Comparison of ENCODE assay signal across 9 cellular contexts in the genomic region with DNA sequence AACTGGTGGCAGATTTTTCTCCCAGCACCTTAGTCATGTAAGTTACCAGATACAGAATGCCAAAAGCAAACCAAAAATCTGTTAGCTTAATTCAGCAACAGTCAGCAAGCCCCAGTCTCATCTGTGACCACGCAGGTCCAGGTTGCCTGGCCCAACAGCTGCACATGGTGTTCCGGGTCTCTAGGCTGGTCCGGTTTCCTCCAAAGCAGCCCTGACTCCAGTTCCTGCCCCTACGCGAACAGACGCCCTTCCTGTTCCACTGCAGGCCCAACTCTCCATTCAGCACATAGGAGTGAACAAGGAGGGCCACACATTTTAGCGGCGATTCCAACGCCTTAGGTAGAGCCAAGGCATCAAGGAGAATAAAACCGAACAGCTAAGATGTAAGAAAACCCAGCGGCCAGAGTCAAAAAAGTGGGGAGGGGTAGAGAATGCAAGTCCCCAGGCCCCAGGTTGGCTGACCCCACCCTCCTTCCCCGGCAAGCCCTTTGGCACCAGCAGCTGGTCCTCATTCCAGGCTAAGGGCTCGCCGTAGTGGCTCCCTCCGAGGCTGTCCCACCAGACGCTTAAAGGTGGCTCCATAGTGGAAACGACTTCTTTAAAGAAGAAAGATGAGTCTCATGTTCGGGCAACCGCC. TPM values are rescaled to one million over a fixed set of nuclear protein-coding genes. Genes with fewer than 3 reads are reported as not detected.
DNase-seq lines count a peak whose midpoint lies in the region; ATAC-seq and TF ChIP-seq lines count a peak whose summit lies in the region.
"Had no signal": no experiment of that assay in that cellular context is flagged by ENCODE, and none has a peak within 500 bp of the region (broad histone marks: within the 10 kb centered on the region; RNA-seq: fewer than 3 reads in every experiment).

No MANE protein-coding gene starts in this region.

- H3K27me3 ChIP-seq in BLaER1 (no peaks in the 10 kb centered on the region), MM.1S (replicated peaks; ENCODE audit: insufficient read depth, low read length) (peaks cover 22% of the 10 kb centered on the region)
- no peaks in the 10 kb centered on the region for H3K27me3 ChIP-seq in naive thymus-derived CD4-positive, alpha-beta T cell (ENCODE audit: control insufficient read depth in 2 of 2, insufficient read depth in 2 of 2, low read length in 2 of 2)

- intact Hi-C loops in naive thymus-derived CD4-positive, alpha-beta T cell (cut with micrococcal nuclease) = loop anchor here (5.0 to 10.0 kb wide), 3 partner anchors 360 to 1480 kb away; partner anchors contain the start of genes DUSP28 (in 1 of the 2), NDUFA10 (in 1 of the 2), PASK (in 1 of the 2) and RNPEPL1 (in 1 of the 2)

- H3K27ac ChIP-seq in BLaER1 = peak overlapping the region; percentile 88; the same call in 1 of the 2 replicates
- H3K27ac ChIP-seq in MM.1S (ENCODE audit: low read length) = no peak overlapping the region
- no peak overlapping the region for H3K27ac ChIP-seq in naive thymus-derived CD4-positive, alpha-beta T cell (ENCODE audit: low read depth, low read length)

- no peaks in the 10 kb centered on the region for H3F3A ChIP-seq in MM.1S (ENCODE audit: insufficient read depth, low read length)

- H3K9ac ChIP-seq in BLaER1 (peak overlapping the region; percentile 92), MM.1S (ENCODE audit: low read length) (no peak overlapping the region)

- H3K4me3 ChIP-seq in BLaER1 = peak overlapping the region; percentile 92
- H3K4me3 ChIP-seq in MM.1S (ENCODE audit: low read length) = no peak overlapping the region
- H3K4me3 ChIP-seq in naive thymus-derived CD4-positive, alpha-beta T cell (ENCODE audit: low read length) = peak overlapping the region; percentile 70

- H3K9me3 ChIP-seq in BLaER1 = no peaks in the 10 kb centered on the region
- H3K9me3 ChIP-seq in MM.1S (replicated peaks; ENCODE audit: insufficient read depth, low read length) = no peaks in the 10 kb centered on the region
- H3K9me3 ChIP-seq in naive thymus-derived CD4-positive, alpha-beta T cell (ENCODE audit: control insufficient read depth in 2 of 3, low read length in 3 of 3) = no peaks in the 10 kb centered on the region

- peaks cover 16% of the 10 kb centered on the region; the same call in 1 of the 2 replicates for H3K79me2 ChIP-seq in MM.1S (ENCODE audit: low read length)

- peaks cover 0 to under 1% (median 0%) of the 10 kb centered on the region in 5 donors for H3K36me3 Mint-ChIP-seq in naive thymus-derived CD4-positive, alpha-beta T cell

- TF ChIP-seq CTCF in MM.1S (IDR thresholded peaks at IDR 0.05; ENCODE audit: low read length) = no peak

- H4K20me1 ChIP-seq in BLaER1 (peaks cover 60% of the 10 kb centered on the region), MM.1S (ENCODE audit: insufficient read depth, low read length) (no peaks in the 10 kb centered on the region)

- DNase-seq in MM.1S = no peak
- DNase-seq in dermis blood vessel endothelial cell = peak; percentile 71
- DNase-seq in naive thymus-derived CD4-positive, alpha-beta T cell = no peak
- DNase-seq in kidney glomerular epithelial cell (lab: John Stamatoyannopoulos, UW) = no peak
- DNase-seq in GM19238 (ENCODE audit: insufficient read length, low spot score) = no peak
- no peak for DNase-seq in putamen (ENCODE audit: low spot score)
- DNase-seq in NCI-H2107 treated with DMSO at 0.1 percent for 48 hours (lab: John Stamatoyannopoulos, UW; ENCODE audit: unreplicated experiment) = no peak
- DNase-seq: activated CD4-positive, alpha-beta T cell treated with anti-CD3 and anti-CD28 coated beads for 1 hour had no signal

- no peaks in the 10 kb centered on the region for H3K9me3 Mint-ChIP-seq in naive thymus-derived CD4-positive, alpha-beta T cell

- no peak overlapping the region for H2AFZ ChIP-seq in MM.1S (ENCODE audit: low read length)

- peak overlapping the region; percentile 67 to 92 (median 82) for H3K4me3 Mint-ChIP-seq in naive thymus-derived CD4-positive, alpha-beta T cell

- peaks cover 17 to 33% (median 24%) of the 10 kb centered on the region in 7 donors for H3K4me1 Mint-ChIP-seq in naive thymus-derived CD4-positive, alpha-beta T cell

- H3K4me2 ChIP-seq in BLaER1 = peak overlapping the region; percentile 96
- H3K4me2 ChIP-seq in MM.1S (ENCODE audit: low read depth, low read length) = peak overlapping the region; percentile 74; the same call in 1 of the 2 replicates

- peak overlapping the region in 3 of 9 donors; percentile 36 to 59 (median 42) for H3K27ac Mint-ChIP-seq in naive thymus-derived CD4-positive, alpha-beta T cell

- peaks cover 34% of the 10 kb centered on the region for H3K4me1 ChIP-seq in BLaER1
- H3K4me1 ChIP-seq in MM.1S (ENCODE audit: low read length) = peaks cover 5% of the 10 kb centered on the region
- H3K4me1 ChIP-seq in naive thymus-derived CD4-positive, alpha-beta T cell (ENCODE audit: control insufficient read depth in 2 of 2, insufficient read depth in 2 of 2, low read length in 2 of 2) = peaks cover 7 to 16% of the 10 kb centered on the region in 2 donors

- POLR2A ChIA-PET in naive thymus-derived CD4-positive, alpha-beta T cell (lab: Charles Lee) = interaction anchor here (0.7 to 1.0 kb wide), 2 partner anchors 19 to 50 kb away, joined by 3 to 4 read pairs; no protein-coding TSS in a partner anchor

- peaks cover 0 to 1% (median 0%) of the 10 kb centered on the region in 5 donors for H3K27me3 Mint-ChIP-seq in naive thymus-derived CD4-positive, alpha-beta T cell

- ATAC-seq in naive thymus-derived CD4-positive, alpha-beta T cell = no peak

- H3K36me3 ChIP-seq in BLaER1 (peaks cover 41% of the 10 kb centered on the region), MM.1S (replicated peaks; ENCODE audit: insufficient read depth, low read length) (no peaks in the 10 kb centered on the region)
- H3K36me3 ChIP-seq in naive thymus-derived CD4-positive, alpha-beta T cell (ENCODE audit: control insufficient read depth in 2 of 3, insufficient read depth in 3 of 3, low read length in 3 of 3) = peaks cover 0 to 13% (median 0%) of the 10 kb centered on the region in 3 experiments

- CTCF ChIA-PET in naive thymus-derived CD4-positive, alpha-beta T cell (lab: Charles Lee) = no interaction called here

- no peaks in the 10 kb centered on the region for H3K9me2 ChIP-seq in MM.1S (replicated peaks; ENCODE audit: insufficient read depth, low read length)

RNA-seq across cellular contexts. Expression of gene STK25, which starts 1.5 kb away (rescaled TPM):
- 445 and 536 TPM in 2 replicates for total RNA-seq in dermis blood vessel endothelial cell
- total RNA-seq in naive thymus-derived CD4-positive, alpha-beta T cell = 100 to 1,000 TPM in 4 of 5 experiments, 10 to 100 TPM in 1; 90.8 to 170 (median 115) TPM
- 10 to 100 TPM; 74.0 to 81.5 TPM for polyA plus RNA-seq in naive thymus-derived CD4-positive, alpha-beta T cell

RNA-seq across cellular contexts. Expression of gene BOK, which starts 51.6 kb away (rescaled TPM):
- 88.1 and 99.4 TPM in 2 replicates for total RNA-seq in dermis blood vessel endothelial cell
- total RNA-seq in naive thymus-derived CD4-positive, alpha-beta T cell = 1 to 10 TPM in 1 of 5 experiments, not detected in 4; 1.3 TPM
- under 1 TPM in 1 of 2 donors, not detected in 1; 0.11 TPM for polyA plus RNA-seq in naive thymus-derived CD4-positive, alpha-beta T cell

Comparison
In these comparisons a context has a peak if more than half of its experiments do, and no peak if none do; other contexts are left out.
1. RNA of gene BOK, which starts 51.6 kb away (total RNA-seq): 88.1 to 99.4 TPM in dermis blood vessel endothelial cell; 1.3 TPM in naive thymus-derived CD4-positive, alpha-beta T cell; every median in the first group is over 10 times any median in the second.